Comparison of ENCODE assay signal across 15 cellular contexts in the genomic region with DNA sequence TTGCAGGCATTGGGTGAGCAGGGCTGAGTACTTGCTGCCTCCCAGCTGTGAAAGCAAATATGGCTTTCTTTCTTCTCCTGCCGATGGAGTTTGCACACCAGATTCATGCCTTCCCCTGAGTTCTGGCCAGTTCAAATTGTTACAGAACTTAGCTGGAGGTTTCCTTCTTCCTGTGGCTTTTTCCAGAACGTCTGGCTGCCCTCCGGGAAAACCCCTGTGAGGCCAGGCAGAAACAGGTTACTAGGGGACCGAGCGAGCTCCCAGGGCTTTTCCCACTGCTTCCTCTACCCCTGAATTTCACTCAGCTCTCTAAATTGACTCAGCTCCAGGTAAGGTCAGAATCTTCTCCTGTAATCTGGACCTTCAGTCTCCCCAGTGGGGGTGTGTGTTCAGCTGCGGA.
A peak's percentile ranks its signal among the peaks of the same experiment; 100 is the strongest.
DNase-seq lines count a peak whose midpoint lies in the region; ATAC-seq, FAIRE-seq and TF ChIP-seq lines count a peak whose summit lies in the region.
"Had no signal": no experiment of that assay in that cellular context is flagged by ENCODE, and none has a peak within 500 bp of the region (broad histone marks: within the 10 kb centered on the region; RNA-seq: fewer than 3 reads in every experiment).

No MANE protein-coding gene starts in this region.

- H3K27ac ChIP-seq in GM23338 (ENCODE audit: low read depth), result no peak overlapping the region
- H3K27ac ChIP-seq in SJCRH30, result peak overlapping the region; percentile 27
- no peak overlapping the region for H3K27ac ChIP-seq in endothelial cell of umbilical vein (ENCODE audit: insufficient read depth, low read depth, low read length)
- no peak overlapping the region for H3K27ac ChIP-seq in neuronal stem cell (replicated peaks; ENCODE audit: low read length)
- H3K27ac ChIP-seq: A549, C4-2B had no signal

- H2AK5ac ChIP-seq in neuronal stem cell (ENCODE audit: low read depth, low read length), result no peak overlapping the region

- H3K9ac ChIP-seq in endothelial cell of umbilical vein (replicated peaks; ENCODE audit: extremely low read depth, insufficient read depth, low read length) (no peak overlapping the region), neuronal stem cell (ENCODE audit: low read depth, low read length, poor library complexity) (no peak overlapping the region)

- H3K14ac ChIP-seq in neuronal stem cell (ENCODE audit: low read length), result no peak overlapping the region

- H3K79me1 ChIP-seq in neuronal stem cell (ENCODE audit: low read depth, low read length), result no peaks in the 10 kb centered on the region

- no peak overlapping the region for H2BK12ac ChIP-seq in neuronal stem cell (ENCODE audit: low read length)

- intact Hi-C loops in endothelial cell of umbilical vein (cut with micrococcal nuclease), result no loop called here

- POLR2A ChIA-PET in endothelial cell of umbilical vein (lab: Charles Lee), result no interaction called here

- H3K23ac ChIP-seq in neuronal stem cell (ENCODE audit: low read depth, low read length, poor library complexity), result no peak overlapping the region

- no peak overlapping the region for H3K4me3 Mint-ChIP-seq in GM23338
- H3K4me3 Mint-ChIP-seq: CD4-positive, alpha-beta memory T cell had no signal

- ATAC-seq in GM23338 (no peak), HG02852 (IDR thresholded peaks at IDR 0.05; ENCODE audit: unreplicated experiment) (no peak)
- ATAC-seq: A549, GM12878 had no signal

- H3K9me2 ChIP-seq in GM23338 (ENCODE audit: insufficient read depth), result no peaks in the 10 kb centered on the region; the same call in 1 of the 2 replicates

- H2BK15ac ChIP-seq in neuronal stem cell (ENCODE audit: low read length), result no peak overlapping the region

- H4K20me1 ChIP-seq in GM23338 (replicated peaks; ENCODE audit: insufficient read depth) (no peaks in the 10 kb centered on the region), endothelial cell of umbilical vein (replicated peaks; ENCODE audit: control insufficient read depth, extremely low read depth, insufficient read depth, low read length) (no peaks in the 10 kb centered on the region)

- H3F3A ChIP-seq in GM23338 (replicated peaks; ENCODE audit: low read depth), result no peaks in the 10 kb centered on the region

- no peak overlapping the region for H4K8ac ChIP-seq in neuronal stem cell (ENCODE audit: low read depth, low read length)

- H2BK5ac ChIP-seq in neuronal stem cell (ENCODE audit: low read length), result no peak overlapping the region

- H3K9me3 ChIP-seq in SJCRH30 (replicated peaks) (no peaks in the 10 kb centered on the region), endothelial cell of umbilical vein (replicated peaks; ENCODE audit: control insufficient read depth, insufficient read depth, low read length) (no peaks in the 10 kb centered on the region), neuronal stem cell (replicated peaks in 1 of 2; ENCODE audit: control insufficient read depth in 2 of 2, insufficient read depth in 1 of 2, low read depth in 1 of 2, low read length in 2 of 2) (peaks cover 0 to 3% of the 10 kb centered on the region in 2 donors)
- H3K9me3 ChIP-seq: A549, BE2C, HAP-1 had no signal

- H3K27me3 ChIP-seq in GM23338 (ENCODE audit: insufficient read depth) (no peaks in the 10 kb centered on the region), SJCRH30 (no peaks in the 10 kb centered on the region), endothelial cell of umbilical vein (ENCODE audit: control insufficient read depth in 2 of 2, insufficient read depth in 2 of 2, low read length in 2 of 2) (no peaks in the 10 kb centered on the region), neuronal stem cell (ENCODE audit: control insufficient read depth in 3 of 3, insufficient read depth in 3 of 3, low read depth in 1 of 3, low read length in 3 of 3) (no peaks in the 10 kb centered on the region)
- H3K27me3 ChIP-seq: BE2C had no signal

- dilution Hi-C loops in endothelial cell of umbilical vein (cut with MboI; ENCODE audit: extremely low pct_ligation_motif_present, low sequenced_read_pairs), result no loop called here

- H2AFZ ChIP-seq in GM23338 (peak overlapping the region; percentile 85; the same call in 1 of the 2 replicates), endothelial cell of umbilical vein (ENCODE audit: low read depth, low read length) (no peak overlapping the region), neuronal stem cell (ENCODE audit: low read length) (peak overlapping the region; percentile 70)

- H3K27me3 Mint-ChIP-seq in GM23338 (ENCODE audit: insufficient read depth, low read depth, poor library complexity), result peaks cover 2% of the 10 kb centered on the region

- DNase-seq in GM23338 (ENCODE audit: low spot score) (no peak), SJCRH30 (no peak), endothelial cell of umbilical vein (ENCODE audit: low read depth, low spot score) (peak; percentile 9), neuronal stem cell (ENCODE audit: low spot score) (no peak), GM19238 (ENCODE audit: insufficient read length, low spot score) (no peak), COR-L47 (lab: John Stamatoyannopoulos, UW) (no peak)
- DNase-seq: BE2C; CD4-positive, alpha-beta memory T cell had no signal

- TF ChIP-seq CTCF in GM23338 (conservative IDR thresholded peaks at IDR 0.05; ENCODE audit: low read depth in 2 of 2), result no peak
- TF ChIP-seq CTCF in endothelial cell of umbilical vein (IDR thresholded peaks at IDR 0.05; ENCODE audit: extremely low read depth in 1 of 2, insufficient read depth in 1 of 2, low read depth in 1 of 2, low read length in 2 of 2), result no peak

- no peaks in the 10 kb centered on the region; the same call in 2 of the 3 replicates for H3K9me3 Mint-ChIP-seq in GM23338

- H3K27ac Mint-ChIP-seq in GM23338, result 0 out of 2 replicates have a peak overlapping the region, but pooled peaks have one; percentile 52
- H3K27ac Mint-ChIP-seq: CD4-positive, alpha-beta memory T cell had no signal

- no TSS peak for BruUV-seq in endothelial cell of umbilical vein (replicated peaks; lab: Mats Ljungman, UMichigan)

- H3K4me3 ChIP-seq in GM23338 (no peak overlapping the region), SJCRH30 (no peak overlapping the region), endothelial cell of umbilical vein (replicated peaks in 1 of 3; ENCODE audit: insufficient read depth in 1 of 3, low read depth in 1 of 3, low read length in 3 of 3) (no peak overlapping the region), neuronal stem cell (ENCODE audit: low read length in 2 of 2) (no peak overlapping the region)
- H3K4me3 ChIP-seq: A549, GM12878, HAP-1 had no signal

- no peak overlapping the region for H3K4ac ChIP-seq in neuronal stem cell (ENCODE audit: low read length)

- no peak overlapping the region for H2BK120ac ChIP-seq in neuronal stem cell (ENCODE audit: low read depth, low read length)

- H3K36me3 ChIP-seq in GM23338 (ENCODE audit: insufficient read depth), result no peaks in the 10 kb centered on the region
- no peaks in the 10 kb centered on the region for H3K36me3 ChIP-seq in SJCRH30
- no peaks in the 10 kb centered on the region for H3K36me3 ChIP-seq in endothelial cell of umbilical vein (ENCODE audit: control insufficient read depth in 2 of 2, extremely low read depth in 1 of 2, insufficient read depth in 2 of 2, low read length in 2 of 2)
- H3K36me3 ChIP-seq in neuronal stem cell (replicated peaks in 1 of 2; ENCODE audit: control insufficient read depth in 2 of 2, insufficient read depth in 2 of 2, low read length in 2 of 2), result no peaks in the 10 kb centered on the region
- H3K36me3 ChIP-seq: BE2C, HAP-1 had no signal

- H3K4me1 ChIP-seq in GM23338 (ENCODE audit: insufficient read depth) (no peaks in the 10 kb centered on the region), SJCRH30 (no peaks in the 10 kb centered on the region), endothelial cell of umbilical vein (ENCODE audit: control insufficient read depth, extremely low read depth, insufficient read depth, low read length) (no peaks in the 10 kb centered on the region), neuronal stem cell (ENCODE audit: control insufficient read depth in 2 of 2, insufficient read depth in 1 of 2, low read depth in 1 of 2, low read length in 2 of 2) (peaks cover 0 to 5% of the 10 kb centered on the region in 2 donors)
- H3K4me1 ChIP-seq: A549, BE2C, HAP-1 had no signal

- no peak for FAIRE-seq in endothelial cell of umbilical vein (lab: Jason Lieb, UNC)
- FAIRE-seq: A549, GM12878, GM18507, H1 had no signal

- CTCF ChIA-PET in endothelial cell of umbilical vein (lab: Charles Lee), result no interaction called here

- H3K18ac ChIP-seq in neuronal stem cell (ENCODE audit: low read length), result no peak overlapping the region

- no peak overlapping the region for H4K91ac ChIP-seq in neuronal stem cell (ENCODE audit: low read depth, low read length, poor library complexity)

- H3K79me2 ChIP-seq in GM23338 (replicated peaks; ENCODE audit: insufficient read depth), result no peaks in the 10 kb centered on the region
- H3K79me2 ChIP-seq in endothelial cell of umbilical vein (ENCODE audit: control insufficient read depth, insufficient read depth, low read length), result no peaks in the 10 kb centered on the region

- no CpG with 5 or more reads among the region's 6 CpGs for WGBS in neuronal stem cell (ENCODE audit: extremely low coverage in 2 of 2, insufficient read length in 2 of 2, insufficient replicate concordance in 1 of 2), 2 donors

- H3K4me2 ChIP-seq in GM23338, result no peak overlapping the region
- H3K4me2 ChIP-seq in endothelial cell of umbilical vein (ENCODE audit: insufficient read depth, low read length), result no peak overlapping the region
- H3K4me2 ChIP-seq in neuronal stem cell (ENCODE audit: insufficient read depth, low read length, poor library complexity, severe bottlenecking), result no peak overlapping the region
- H3K4me2 ChIP-seq: A549 had no signal

- no peak for TF ChIP-seq POLR2A in endothelial cell of umbilical vein (IDR thresholded peaks at IDR 0.05; ENCODE audit: low read depth, low read length)

- H3K9me1 ChIP-seq in endothelial cell of umbilical vein (replicated peaks; ENCODE audit: control insufficient read depth, extremely low read depth, insufficient read depth, low read length), result no peaks in the 10 kb centered on the region

- peaks cover 1% of the 10 kb centered on the region; the same call in 1 of the 3 replicates for H3K36me3 Mint-ChIP-seq in GM23338 (ENCODE audit: low read depth)
- H3K36me3 Mint-ChIP-seq: CD4-positive, alpha-beta memory T cell had no signal

- H3K4me1 Mint-ChIP-seq in GM23338, result no peaks in the 10 kb centered on the region
- H3K4me1 Mint-ChIP-seq: CD4-positive, alpha-beta memory T cell had no signal

TF ChIP-seq in GM23338, 12 proteins besides CTCF, POLR2A, EP300 and RAD21:
- TF ChIP-seq CREB1 (CRISPR knock-in tag; IDR thresholded peaks at IDR 0.05; ENCODE audit: low read depth), result no peak
- TF ChIP-seq JUNB (IDR thresholded peaks at IDR 0.05; ENCODE audit: unreplicated experiment), result no peak

TF ChIP-seq in endothelial cell of umbilical vein, 7 proteins besides CTCF, POLR2A, EP300 and RAD21:
- TF ChIP-seq EZH2 (IDR thresholded peaks at IDR 0.05; ENCODE audit: borderline replicate concordance, low read depth, low read length, severe bottlenecking), result no peak
- TF ChIP-seq FOS (IDR thresholded peaks at IDR 0.05; ENCODE audit: borderline replicate concordance, insufficient read depth, low read length), result no peak
